In genomic region chr20:37991506-37992302, GRCh38 we compare ENCODE assay signal across 14 cellular contexts. TPM values are rescaled to one million over a fixed set of nuclear protein-coding genes. Genes with fewer than 3 reads are reported as not detected.
A peak's percentile ranks its signal among the peaks of the same experiment; 100 is the strongest.
DNase-seq lines count a peak whose midpoint lies in the region; ATAC-seq, FAIRE-seq and TF ChIP-seq lines count a peak whose summit lies in the region.
"Had no signal": no experiment of that assay in that cellular context is flagged by ENCODE, and none has a peak within 500 bp of the region (broad histone marks: within the 10 kb centered on the region; RNA-seq: fewer than 3 reads in every experiment).

No MANE protein-coding gene starts in this region.

- POLR2A ChIA-PET in RWPE1 (lab: Yijun Ruan, JAX; ENCODE audit: low non-redundant PET) = no interaction called here

- H3K9me3 ChIP-seq in heart left ventricle (no peaks in the 10 kb centered on the region), right cardiac atrium (ENCODE audit: control insufficient read depth, low read length) (no peaks in the 10 kb centered on the region), transverse colon (no peaks in the 10 kb centered on the region)
- H3K9me3 ChIP-seq: Caco-2, left lung had no signal

- H3K4me3 ChIP-seq in heart left ventricle = no peak overlapping the region
- H3K4me3 ChIP-seq in right cardiac atrium (ENCODE audit: low read length) = no peak overlapping the region
- H3K4me3 ChIP-seq in transverse colon = no peak overlapping the region
- H3K4me3 ChIP-seq: left lung, PC-9 had no signal

- H3K27me3 ChIP-seq in heart left ventricle (no peaks in the 10 kb centered on the region), right cardiac atrium (ENCODE audit: control insufficient read depth, insufficient read depth) (no peaks in the 10 kb centered on the region), transverse colon (no peaks in the 10 kb centered on the region)
- H3K27me3 ChIP-seq: left lung had no signal

- WGBS in heart left ventricle, 4 donors = 87 to 91% (median 88%) methylated on average over 5 to 6 of the region's 6 CpGs
- WGBS in right cardiac atrium = 82% methylated on average over 6 of the region's 6 CpGs
- WGBS in transverse colon (ENCODE audit: low coverage in 1 of 2), 2 donors = 93% methylated on average over 6 of the region's 6 CpGs; no CpG with 5 or more reads in 1 of the 2 donors

- CTCF ChIA-PET in RWPE1 (lab: Yijun Ruan, JAX) = interaction anchor here (0.5 to 1.1 kb wide), 6 partner anchors 36 to 1848 kb away, joined by 3 read pairs; no protein-coding TSS in a partner anchor

- in situ Hi-C loops in transverse colon (cut with MboI; ENCODE audit: low pct_ligation_motif_present in 1 of 4, low pct_unique_long_range_greater_than_20kb in 1 of 4, low sequenced_read_pairs in 3 of 4) = loop anchor here in 3 of 4 donors (10.0 to 25.0 kb wide), 2 partner anchors 417 to 429 kb away; no protein-coding TSS in a partner anchor

- TF ChIP-seq EP300 in transverse colon (IDR thresholded peaks at IDR 0.05; ENCODE audit: low read depth) = no peak

- H3K27ac ChIP-seq in heart left ventricle (peak overlapping the region; percentile 68 to 93 (median 83)), RWPE1 (peak overlapping the region; percentile 48), right cardiac atrium (ENCODE audit: low read length) (peak overlapping the region; percentile 87), transverse colon (peak overlapping the region; percentile 24 to 57 (median 52))
- H3K27ac ChIP-seq: PC-9 had no signal

- H3K4me1 ChIP-seq in heart left ventricle (peaks cover 9 to 85% (median 50%) of the 10 kb centered on the region in 12 donors), right cardiac atrium (ENCODE audit: control insufficient read depth, insufficient read depth, low read length) (peaks cover 19% of the 10 kb centered on the region), transverse colon (peaks cover 14 to 58% (median 45%) of the 10 kb centered on the region in 4 donors)

- FAIRE-seq in GM19239 (lab: Jason Lieb, UNC) = no peak

- intact Hi-C loops in heart left ventricle (cut with DNase I) (loop anchor here (2.0 to 10.0 kb wide), 14 partner anchors 84 to 429 kb away; partner anchors contain the start of gene VSTM2L (in 3 of the 10)), left ventricle myocardium superior (cut with micrococcal nuclease) (no loop called here), right cardiac atrium (cut with DNase I) (loop anchor here (5.0 to 10.0 kb wide), 3 partner anchors 84 to 427 kb away; partner anchors contain the start of gene VSTM2L (in 2 of the 4)), transverse colon (cut with DNase I; ENCODE audit: low total_unique reads) (loop anchor here (5.0 to 10.0 kb wide), 2 partner anchors 424 to 607 kb away; no protein-coding TSS in a partner anchor)

- peaks cover 0 to 49% (median 30%) of the 10 kb centered on the region in 9 donors for H3K36me3 ChIP-seq in heart left ventricle
- peaks cover 0 to 16% (median 7%) of the 10 kb centered on the region in 4 donors for H3K36me3 ChIP-seq in transverse colon

- TF ChIP-seq CTCF in heart left ventricle (IDR thresholded peaks at IDR 0.05) = no peak
- TF ChIP-seq CTCF in RWPE1 (conservative IDR thresholded peaks at IDR 0.05; ENCODE audit: low read depth) = no peak
- TF ChIP-seq CTCF in transverse colon (IDR thresholded peaks at IDR 0.05) = no peak

- ATAC-seq in heart left ventricle (no peak), left ventricle myocardium superior (no peak), right cardiac atrium (no peak), GM19328 (IDR thresholded peaks at IDR 0.05; ENCODE audit: unreplicated experiment) (no peak)

- DNase-seq in heart left ventricle (no peak), left ventricle myocardium superior (no peak), RWPE1 (ENCODE audit: low spot score) (no peak), right cardiac atrium (no peak), transverse colon (no peak), DMS53 treated with DMSO at 0.1 percent for 48 hours (lab: John Stamatoyannopoulos, UW; ENCODE audit: unreplicated experiment) (no peak), GM19239 (ENCODE audit: insufficient read length, low spot score) (no peak)
- DNase-seq: activated effector memory CD4-positive, alpha-beta T cell treated with Interleukin-2 at 50 U/mL for 16 hours; Caco-2; KG1; left lung; NCI-H2107; PC-9 had no signal

- TF ChIP-seq POLR2A in heart left ventricle (IDR thresholded peaks at IDR 0.05) (no peak), transverse colon (IDR thresholded peaks at IDR 0.05) (no peak)

RNA-seq across cellular contexts. Expression of gene TTI1, which starts 41.6 kb away (rescaled TPM):
- total RNA-seq in heart left ventricle (10 to 100 TPM in 8 of 9 donors, 1 to 10 TPM in 1; 9.7 to 13.3 (median 11.0) TPM), left ventricle myocardium superior (12.5 TPM), right cardiac atrium (10 to 100 TPM; 13.1 to 15.4 (median 14.0) TPM), transverse colon (10 to 100 TPM in 2 of 4 donors, 1 to 10 TPM in 2; 4.5 to 19.5 (median 9.4) TPM)
- polyA plus RNA-seq in heart left ventricle (10 to 100 TPM in 1 of 2 donors, 1 to 10 TPM in 1; 7.3 to 10.9 TPM), right cardiac atrium (11.4 TPM)

RNA-seq across cellular contexts. Expression of gene RPRD1B, which starts 41.8 kb away (rescaled TPM):
- total RNA-seq in heart left ventricle (10 to 100 TPM; 32.5 to 60.2 (median 43.1) TPM), left ventricle myocardium superior (65.3 TPM), right cardiac atrium (10 to 100 TPM; 66.9 to 88.5 (median 69.1) TPM), transverse colon (10 to 100 TPM; 16.5 to 35.9 (median 21.0) TPM)
- polyA plus RNA-seq in heart left ventricle (10 to 100 TPM in 1 of 2 donors, 1 to 10 TPM in 1; 9.1 to 41.3 TPM), right cardiac atrium (18.5 TPM)
